Comparison of ENCODE assay signal across 12 cellular contexts in the genomic region with DNA sequence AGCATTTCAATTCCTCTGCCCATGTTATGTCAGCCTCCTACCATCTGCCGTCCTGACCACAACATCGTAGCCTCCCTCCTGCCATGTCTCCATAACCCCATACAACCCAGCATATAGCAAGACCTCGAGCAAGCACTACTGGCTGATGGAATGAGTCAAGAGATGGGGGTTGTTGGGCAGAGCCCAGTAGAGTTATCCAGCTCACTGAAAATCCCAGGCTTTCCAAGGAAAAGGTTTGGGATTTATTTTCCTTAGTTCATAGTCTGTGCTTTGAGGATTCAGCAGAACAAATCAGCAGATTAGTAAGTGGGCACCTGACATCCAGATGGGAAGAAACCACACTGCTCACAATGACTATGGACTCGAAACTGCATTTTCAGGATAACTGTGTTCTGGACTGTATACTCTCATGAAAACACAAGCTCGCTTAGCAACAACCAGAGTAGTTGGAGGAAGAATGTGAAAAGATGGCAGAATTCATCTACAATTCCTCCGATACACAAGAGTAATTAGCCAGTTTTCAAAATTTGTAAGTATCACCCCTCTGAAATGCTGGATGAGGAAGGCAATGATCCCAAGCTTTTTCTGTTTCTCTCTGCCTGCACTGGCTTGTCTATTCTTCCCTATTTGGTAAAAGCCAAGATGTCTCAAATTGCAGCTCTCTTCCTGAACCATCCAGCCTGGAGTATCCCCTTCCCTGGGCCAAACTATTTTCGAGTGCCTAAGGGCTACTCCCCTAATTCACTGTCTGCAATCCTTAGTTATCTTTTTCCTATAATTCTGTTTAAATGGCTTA.
DNase-seq lines count a peak whose midpoint lies in the region; ATAC-seq and TF ChIP-seq lines count a peak whose summit lies in the region.
"Had no signal": no experiment of that assay in that cellular context is flagged by ENCODE, and none has a peak within 500 bp of the region (broad histone marks: within the 10 kb centered on the region; RNA-seq: fewer than 3 reads in every experiment).

No MANE protein-coding gene starts in this region.

- no peak overlapping the region for H3K27ac Mint-ChIP-seq in T-helper 17 cell

- no peaks in the 10 kb centered on the region for H3K79me2 ChIP-seq in DND-41 (ENCODE audit: insufficient read depth, low read length)

- H2BK5ac ChIP-seq in mesenchymal stem cell (ENCODE audit: low read depth, low read length, poor library complexity, severe bottlenecking): no peak overlapping the region

- H2BK15ac ChIP-seq in mesenchymal stem cell (ENCODE audit: low read depth, poor library complexity, severe bottlenecking): no peak overlapping the region

- H2BK120ac ChIP-seq in mesenchymal stem cell (ENCODE audit: low read depth, low read length): no peak overlapping the region

- H3K27me3 Mint-ChIP-seq in T-helper 17 cell: no peaks in the 10 kb centered on the region

- no peaks in the 10 kb centered on the region for H3K79me1 ChIP-seq in mesenchymal stem cell (replicated peaks; ENCODE audit: low read length, poor library complexity, severe bottlenecking)

- H3K9me3 ChIP-seq in DND-41 (ENCODE audit: insufficient read depth, low read length, severe bottlenecking) (no peaks in the 10 kb centered on the region), T-helper 17 cell (ENCODE audit: control insufficient read depth, low read length, poor library complexity, severe bottlenecking) (no peaks in the 10 kb centered on the region), mesenchymal stem cell (ENCODE audit: control insufficient read depth, low read length) (no peaks in the 10 kb centered on the region)
- H3K9me3 ChIP-seq: SJCRH30, transverse colon had no signal

- no peak overlapping the region for H3K4me2 ChIP-seq in DND-41 (ENCODE audit: insufficient read depth, low read length)
- H3K4me2 ChIP-seq in mesenchymal stem cell (ENCODE audit: low read length, poor library complexity, severe bottlenecking): no peak overlapping the region

- H3K9ac ChIP-seq in DND-41 (ENCODE audit: low read depth, low read length) (no peak overlapping the region), mesenchymal stem cell (ENCODE audit: low read length) (peak overlapping the region; percentile 82)

- H3K4me3 ChIP-seq in DND-41 (ENCODE audit: low read depth in 1 of 2, low read length in 2 of 2) (no peak overlapping the region), mesenchymal stem cell (ENCODE audit: insufficient read depth in 1 of 2, low read depth in 1 of 2, low read length in 2 of 2) (peak overlapping the region in 1 of 2 experiments; percentile 60)
- H3K4me3 ChIP-seq: SJCRH30, transverse colon had no signal

- H3K14ac ChIP-seq in mesenchymal stem cell (ENCODE audit: low read length in 2 of 2): no peak overlapping the region

- peaks cover 6% of the 10 kb centered on the region for H3K4me1 Mint-ChIP-seq in T-helper 17 cell

- H3K36me3 ChIP-seq in DND-41 (ENCODE audit: insufficient read depth, low read length): no peaks in the 10 kb centered on the region
- H3K36me3 ChIP-seq in mesenchymal stem cell (ENCODE audit: control insufficient read depth in 1 of 2, insufficient read depth in 2 of 2, low read depth in 1 of 2, low read length in 2 of 2): no peaks in the 10 kb centered on the region
- H3K36me3 ChIP-seq: SJCRH30, transverse colon had no signal

- no peak overlapping the region for H4K8ac ChIP-seq in mesenchymal stem cell (ENCODE audit: low read length)

- no peak overlapping the region for H4K91ac ChIP-seq in mesenchymal stem cell (ENCODE audit: low read length)

- no peaks in the 10 kb centered on the region for H4K20me1 ChIP-seq in DND-41 (ENCODE audit: insufficient read depth, low read length)

- H3K23ac ChIP-seq in mesenchymal stem cell (ENCODE audit: low read length in 2 of 2): no peak overlapping the region

- peak overlapping the region; percentile 29; the same call in 1 of the 2 replicates for H2AFZ ChIP-seq in DND-41 (ENCODE audit: low read depth, low read length)
- peak overlapping the region; percentile 63 for H2AFZ ChIP-seq in mesenchymal stem cell (ENCODE audit: low read depth, low read length)

- no peak for ATAC-seq in DND-41 (ENCODE audit: insufficient read depth, low read depth)
- ATAC-seq in T-helper 17 cell: no peak
- ATAC-seq in HG03159 (IDR thresholded peaks at IDR 0.05; ENCODE audit: unreplicated experiment): no peak
- no peak for ATAC-seq in GM21526 (IDR thresholded peaks at IDR 0.05; ENCODE audit: low FRiP score, unreplicated experiment)

- H3K27me3 ChIP-seq in DND-41 (ENCODE audit: insufficient read depth, low read length, poor library complexity): no peaks in the 10 kb centered on the region
- no peaks in the 10 kb centered on the region for H3K27me3 ChIP-seq in mesenchymal stem cell (ENCODE audit: control insufficient read depth in 1 of 2, insufficient read depth in 1 of 2, low read length in 2 of 2)
- H3K27me3 ChIP-seq: SJCRH30, transverse colon had no signal

- peak overlapping the region; percentile 71 for H3K4me3 Mint-ChIP-seq in T-helper 17 cell

- peak; percentile 26 for DNase-seq in AG08395 (ENCODE audit: low spot score)
- DNase-seq in DND-41: no peak
- DNase-seq in T-helper 17 cell: no peak
- DNase-seq in mesenchymal stem cell: peak; percentile 29
- no peak for DNase-seq in NCI-H1105 treated with DMSO at 0.1 percent for 48 hours (lab: John Stamatoyannopoulos, UW)
- no peak for DNase-seq in G401 (ENCODE audit: low spot score)
- DNase-seq: dermis blood vessel endothelial cell; stimulated activated CD4-positive, alpha-beta T cell treated with anti-CD3 and anti-CD28 coated beads, Interleukin-4, amount 100 ng/mL, for 4 hours; transverse colon had no signal

- H3K27ac ChIP-seq in DND-41 (ENCODE audit: low read length) (no peak overlapping the region), mesenchymal stem cell (ENCODE audit: low read length, poor library complexity, severe bottlenecking) (no peak overlapping the region)
- H3K27ac ChIP-seq: SJCRH30 had no signal

- no peak overlapping the region for H3K18ac ChIP-seq in mesenchymal stem cell (ENCODE audit: low read depth in 1 of 2, low read length in 2 of 2)

- 97% methylated on average over 3 of the region's 7 CpGs for WGBS in mesenchymal stem cell

- peaks cover 26% of the 10 kb centered on the region for H3K4me1 ChIP-seq in DND-41 (ENCODE audit: insufficient read depth, low read length)
- H3K4me1 ChIP-seq in mesenchymal stem cell (ENCODE audit: control insufficient read depth, insufficient read depth, low read depth, low read length): no peaks in the 10 kb centered on the region
- H3K4me1 ChIP-seq: SJCRH30, transverse colon had no signal

- no peak for TF ChIP-seq CTCF in DND-41 (IDR thresholded peaks at IDR 0.05; ENCODE audit: borderline replicate concordance, extremely low read depth, low read length, poor library complexity, severe bottlenecking)

- H3K4ac ChIP-seq in mesenchymal stem cell (ENCODE audit: low read depth in 1 of 2, low read length in 2 of 2): no peak overlapping the region

- no peaks in the 10 kb centered on the region for H3K36me3 Mint-ChIP-seq in T-helper 17 cell (ENCODE audit: low read depth)

- H2BK12ac ChIP-seq in mesenchymal stem cell (ENCODE audit: low read length in 2 of 2): no peak overlapping the region

- H2AK5ac ChIP-seq in mesenchymal stem cell (ENCODE audit: low read length, severe bottlenecking): no peak overlapping the region

- in situ Hi-C loops in G401 (cut with HindIII; ENCODE audit: low sequenced_read_pairs): no loop called here

Comparison
In these comparisons a context has a peak if more than half of its experiments do, and no peak if none do; other contexts are left out.
1. DNase-seq: peak in AG08395 (single experiment) and mesenchymal stem cell (single experiment); none in DND-41 (single experiment), T-helper 17 cell (0 of 3), NCI-H1105 treated with DMSO at 0.1 percent for 48 hours (single experiment) and G401 (single experiment).